8 cellular contexts compared by ENCODE assay signal in genomic region chr1:52727114-52727586, GRCh38. TPM values are rescaled to one million over a fixed set of nuclear protein-coding genes. Genes with fewer than 3 reads are reported as not detected.
DNase-seq lines count a peak whose midpoint lies in the region; ATAC-seq and TF ChIP-seq lines count a peak whose summit lies in the region.

No MANE protein-coding gene starts in this region.

- peak; percentile 19 for DNase-seq in activated naive CD4-positive, alpha-beta T cell treated with anti-CD3 and anti-CD28 coated beads for 36 hours
- no peak for DNase-seq in activated naive CD4-positive, alpha-beta T cell (lab: John Stamatoyannopoulos, UW)
- DNase-seq in SK-N-DZ (ENCODE audit: low spot score) (peak; percentile 15), endodermal cell (peak; percentile 63), mucosa of descending colon (peak; percentile 21 to 54 (median 47))

- 0 to 2% methylated on average over 7 to 14 of the region's 14 CpGs for WGBS in endodermal cell (ENCODE audit: insufficient coverage in 1 of 2, insufficient read length in 1 of 2), 2 experiments

- H3K4me1 ChIP-seq in endodermal cell (ENCODE audit: control insufficient read depth, insufficient read depth, low read length) (no peaks in the 10 kb centered on the region), mucosa of descending colon (ENCODE audit: low read depth) (no peaks in the 10 kb centered on the region)

- peak overlapping the region; percentile 83 for H3K4me3 Mint-ChIP-seq in activated naive CD4-positive, alpha-beta T cell treated with anti-CD3 and anti-CD28 coated beads for 36 hours
- peak overlapping the region; percentile 83 for H3K4me3 Mint-ChIP-seq in endodermal cell

- no peaks in the 10 kb centered on the region for H3K27me3 Mint-ChIP-seq in activated naive CD4-positive, alpha-beta T cell treated with anti-CD3 and anti-CD28 coated beads for 36 hours (ENCODE audit: low read depth)
- no peaks in the 10 kb centered on the region for H3K27me3 Mint-ChIP-seq in endodermal cell (ENCODE audit: insufficient read depth)

- H3K9me3 ChIP-seq in endodermal cell (ENCODE audit: control insufficient read depth, low read length) (no peaks in the 10 kb centered on the region), mucosa of descending colon (no peaks in the 10 kb centered on the region)

- TF ChIP-seq CTCF in endodermal cell (conservative IDR thresholded peaks at IDR 0.05) (no peak), mucosa of descending colon (IDR thresholded peaks at IDR 0.05) (no peak)

- CTCF ChIA-PET in activated naive CD4-positive, alpha-beta T cell treated with anti-CD3 and anti-CD28 coated beads for 36 hours (lab: Charles Lee), result interaction anchor here (0.6 kb wide), 1 partner anchor 28 kb away, joined by 3 read pairs; no protein-coding TSS in a partner anchor

- peak overlapping the region; percentile 67 for H3K9ac ChIP-seq in endodermal cell (ENCODE audit: extremely low read depth, low read length, poor library complexity, severe bottlenecking)

- H3K36me3 Mint-ChIP-seq in activated naive CD4-positive, alpha-beta T cell treated with anti-CD3 and anti-CD28 coated beads for 36 hours (ENCODE audit: low read depth), result no peaks in the 10 kb centered on the region
- H3K36me3 Mint-ChIP-seq in endodermal cell (ENCODE audit: low read depth), result peaks cover 5% of the 10 kb centered on the region

- H3K27ac ChIP-seq in endodermal cell (ENCODE audit: low read depth, low read length), result no peak overlapping the region

- peaks cover 33% of the 10 kb centered on the region for H3K4me1 Mint-ChIP-seq in activated naive CD4-positive, alpha-beta T cell treated with anti-CD3 and anti-CD28 coated beads for 36 hours (ENCODE audit: low read depth)
- peaks cover 5% of the 10 kb centered on the region for H3K4me1 Mint-ChIP-seq in endodermal cell

- H3K27me3 ChIP-seq in endodermal cell (ENCODE audit: control insufficient read depth, insufficient read depth, low read length, poor library complexity, severe bottlenecking), result no peaks in the 10 kb centered on the region

- no peaks in the 10 kb centered on the region for H3K9me3 Mint-ChIP-seq in activated naive CD4-positive, alpha-beta T cell treated with anti-CD3 and anti-CD28 coated beads for 36 hours
- no peaks in the 10 kb centered on the region for H3K9me3 Mint-ChIP-seq in endodermal cell

- peak overlapping the region; percentile 95 for H3K4me3 ChIP-seq in endodermal cell (ENCODE audit: low read length)
- H3K4me3 ChIP-seq in mucosa of descending colon, result peak overlapping the region; percentile 83

- H3K36me3 ChIP-seq in endodermal cell (ENCODE audit: control insufficient read depth, insufficient read depth, low read length), result peaks cover 3% of the 10 kb centered on the region
- no peaks in the 10 kb centered on the region for H3K36me3 ChIP-seq in mucosa of descending colon (ENCODE audit: low read depth)

- intact Hi-C loops in activated naive CD4-positive, alpha-beta T cell treated with anti-CD3 and anti-CD28 coated beads for 36 hours (cut with micrococcal nuclease), result loop anchor here (2.0 to 10.0 kb wide), 2 partner anchors 194 to 672 kb away; partner anchors contain the start of genes BTF3L4, ECHDC2 and TXNDC12
- intact Hi-C loops in mucosa of descending colon (cut with DNase I, micrococcal nuclease), result no loop called here

- H3K27ac Mint-ChIP-seq in activated naive CD4-positive, alpha-beta T cell treated with anti-CD3 and anti-CD28 coated beads for 36 hours, result peak overlapping the region; percentile 55
- peak overlapping the region; percentile 55 for H3K27ac Mint-ChIP-seq in endodermal cell

- ATAC-seq in mucosa of descending colon (peak; percentile 24), GM18517 (IDR thresholded peaks at IDR 0.05; ENCODE audit: unreplicated experiment) (no peak), GM21381 (IDR thresholded peaks at IDR 0.05; ENCODE audit: unreplicated experiment) (no peak), HG03521 (IDR thresholded peaks at IDR 0.05; ENCODE audit: unreplicated experiment) (no peak)

RNA-seq across cellular contexts. Expression of gene ZYG11B, which starts 0.9 kb away (rescaled TPM):
- total RNA-seq in activated naive CD4-positive, alpha-beta T cell treated with anti-CD3 and anti-CD28 coated beads for 36 hours, result 10 to 100 TPM; 10.7 to 11.6 TPM
- polyA plus RNA-seq in SK-N-DZ (2014; cell fraction: cytosol; rRNA removed), result 14.7 and 19.1 TPM in 2 replicates
- polyA plus RNA-seq in SK-N-DZ (2014; cell fraction: nucleus; rRNA removed), result 6.4 and 6.6 TPM in 2 replicates
- 10 to 100 TPM; 24.8 to 30.2 TPM for total RNA-seq in endodermal cell
- polyA plus RNA-seq in endodermal cell (2013, experiment 1 of 2), result 17.1 TPM
- polyA plus RNA-seq in endodermal cell (2013, experiment 2 of 2), result 18.3 TPM
- total RNA-seq in mucosa of descending colon, result 10 to 100 TPM; 28.6 to 56.6 (median 35.7) TPM

RNA-seq across cellular contexts. Expression of gene COA7, which starts 29.0 kb away (rescaled TPM):
- total RNA-seq in activated naive CD4-positive, alpha-beta T cell treated with anti-CD3 and anti-CD28 coated beads for 36 hours, result 10 to 100 TPM; 11.4 to 11.7 TPM
- polyA plus RNA-seq in SK-N-DZ (2014; cell fraction: cytosol; rRNA removed), result 18.9 and 19.2 TPM in 2 replicates
- 4.9 TPM in 2 replicates for polyA plus RNA-seq in SK-N-DZ (2014; cell fraction: nucleus; rRNA removed)
- total RNA-seq in endodermal cell (10 to 100 TPM; 23.5 to 29.9 TPM), mucosa of descending colon (10 to 100 TPM; 18.6 to 22.0 (median 20.3) TPM)
- polyA plus RNA-seq in endodermal cell (2013, experiment 1 of 2), result 14.3 TPM
- 12.6 TPM for polyA plus RNA-seq in endodermal cell (2013, experiment 2 of 2)

Comparison
In these comparisons a context has a peak if more than half of its experiments do, and no peak if none do; other contexts are left out.
1. DNase-seq: peak in activated naive CD4-positive, alpha-beta T cell treated with anti-CD3 and anti-CD28 coated beads for 36 hours (single experiment), SK-N-DZ (single experiment), endodermal cell (single experiment) and mucosa of descending colon (3 of 3); none in activated naive CD4-positive, alpha-beta T cell (0 of 4).